ENCODE assay signal across 1 cellular context in the genomic region with DNA sequence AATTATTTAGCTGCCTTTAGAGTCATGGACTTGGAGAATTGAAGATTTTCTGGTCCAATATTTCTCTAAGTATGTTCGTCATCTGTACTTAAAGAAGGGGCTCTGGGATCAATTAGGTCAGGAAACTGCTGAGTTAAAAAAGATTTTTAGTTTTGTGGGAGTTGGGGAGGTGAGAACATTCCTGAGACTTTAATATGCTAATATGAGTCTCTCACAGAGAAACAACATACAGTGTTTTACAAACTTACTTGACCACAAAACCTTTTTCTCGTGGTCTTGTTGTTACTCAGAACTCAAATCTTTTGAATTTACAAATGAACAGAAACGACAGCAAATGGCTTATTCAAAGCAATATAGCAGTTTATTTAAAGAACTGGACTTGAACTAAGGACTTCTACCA.
TF ChIP-seq lines count a peak whose summit lies in the region.

No MANE protein-coding gene starts in this region.

TF ChIP-seq in WTC11, 78 proteins besides CTCF, POLR2A, EP300 and RAD21 (continued from another document):
- TF ChIP-seq, protein P1, sequence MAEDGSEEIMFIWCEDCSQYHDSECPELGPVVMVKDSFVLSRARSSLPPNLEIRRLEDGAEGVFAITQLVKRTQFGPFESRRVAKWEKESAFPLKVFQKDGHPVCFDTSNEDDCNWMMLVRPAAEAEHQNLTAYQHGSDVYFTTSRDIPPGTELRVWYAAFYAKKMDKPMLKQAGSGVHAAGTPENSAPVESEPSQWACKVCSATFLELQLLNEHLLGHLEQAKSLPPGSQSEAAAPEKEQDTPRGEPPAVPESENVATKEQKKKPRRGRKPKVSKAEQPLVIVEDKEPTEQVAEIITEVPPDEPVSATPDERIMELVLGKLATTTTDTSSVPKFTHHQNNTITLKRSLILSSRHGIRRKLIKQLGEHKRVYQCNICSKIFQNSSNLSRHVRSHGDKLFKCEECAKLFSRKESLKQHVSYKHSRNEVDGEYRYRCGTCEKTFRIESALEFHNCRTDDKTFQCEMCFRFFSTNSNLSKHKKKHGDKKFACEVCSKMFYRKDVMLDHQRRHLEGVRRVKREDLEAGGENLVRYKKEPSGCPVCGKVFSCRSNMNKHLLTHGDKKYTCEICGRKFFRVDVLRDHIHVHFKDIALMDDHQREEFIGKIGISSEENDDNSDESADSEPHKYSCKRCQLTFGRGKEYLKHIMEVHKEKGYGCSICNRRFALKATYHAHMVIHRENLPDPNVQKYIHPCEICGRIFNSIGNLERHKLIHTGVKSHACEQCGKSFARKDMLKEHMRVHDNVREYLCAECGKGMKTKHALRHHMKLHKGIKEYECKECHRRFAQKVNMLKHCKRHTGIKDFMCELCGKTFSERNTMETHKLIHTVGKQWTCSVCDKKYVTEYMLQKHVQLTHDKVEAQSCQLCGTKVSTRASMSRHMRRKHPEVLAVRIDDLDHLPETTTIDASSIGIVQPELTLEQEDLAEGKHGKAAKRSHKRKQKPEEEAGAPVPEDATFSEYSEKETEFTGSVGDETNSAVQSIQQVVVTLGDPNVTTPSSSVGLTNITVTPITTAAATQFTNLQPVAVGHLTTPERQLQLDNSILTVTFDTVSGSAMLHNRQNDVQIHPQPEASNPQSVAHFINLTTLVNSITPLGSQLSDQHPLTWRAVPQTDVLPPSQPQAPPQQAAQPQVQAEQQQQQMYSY (CRISPR knock-in tag; IDR thresholded peaks at IDR 0.05): no peak
- TF ChIP-seq ELF4 (CRISPR knock-in tag; IDR thresholded peaks at IDR 0.05; ENCODE audit: low read depth): no peak
